Comparison of ENCODE assay signal across 11 cellular contexts in genomic region chr2:102057502-102058292, GRCh38.
DNase-seq lines count a peak whose midpoint lies in the region; ATAC-seq and TF ChIP-seq lines count a peak whose summit lies in the region.
"Had no signal": no experiment of that assay in that cellular context is flagged by ENCODE, and none has a peak within 500 bp of the region (broad histone marks: within the 10 kb centered on the region; RNA-seq: fewer than 3 reads in every experiment).

No MANE protein-coding gene starts in this region.

- intact Hi-C loops in activated naive CD4-positive, alpha-beta T cell treated with anti-CD3 and anti-CD28 coated beads for 36 hours (cut with micrococcal nuclease): loop anchor here (2.0 kb wide), 1 partner anchor 81 kb away; no protein-coding TSS in a partner anchor
- intact Hi-C loops in lower lobe of right lung (cut with DNase I): no loop called here

- no peak overlapping the region for H3K4me3 Mint-ChIP-seq in activated naive CD4-positive, alpha-beta T cell treated with anti-CD3 and anti-CD28 coated beads for 36 hours
- no peak overlapping the region for H3K4me3 Mint-ChIP-seq in activated naive CD4-positive, alpha-beta T cell treated with anti-CD3 and anti-CD28 coated beads, Interleukin-2, amount 10 ng/mL, durations not matched to agents 7 days and 5 days
- H3K4me3 Mint-ChIP-seq: naive thymus-derived CD4-positive, alpha-beta T cell had no signal

- CTCF ChIA-PET in activated naive CD4-positive, alpha-beta T cell treated with anti-CD3 and anti-CD28 coated beads for 36 hours (lab: Charles Lee): interaction anchor here (0.5 to 1.2 kb wide), 3 partner anchors 37 to 108 kb away, joined by 3 to 4 read pairs (median 3); no protein-coding TSS in a partner anchor
- CTCF ChIA-PET in activated naive CD4-positive, alpha-beta T cell treated with anti-CD3 and anti-CD28 coated beads, Interleukin-2, amount 10 ng/mL, durations not matched to agents 7 days and 5 days (lab: Charles Lee): interaction anchor here (1.8 kb wide), 1 partner anchor 51 kb away, joined by 4 read pairs; no protein-coding TSS in a partner anchor

- ATAC-seq in lower lobe of right lung: no peak
- ATAC-seq: naive thymus-derived CD4-positive, alpha-beta T cell; SK-N-SH treated with all-trans-retinoic acid at 6 μM for 48 hours had no signal

- no peak overlapping the region for H3K4me3 ChIP-seq in lower lobe of right lung
- H3K4me3 ChIP-seq in suprapubic skin: no peak overlapping the region

- H3K27ac ChIP-seq in lower lobe of right lung (peak overlapping the region; percentile 38), suprapubic skin (peak overlapping the region; percentile 78)

- H3K27ac Mint-ChIP-seq in activated naive CD4-positive, alpha-beta T cell treated with anti-CD3 and anti-CD28 coated beads for 36 hours: no peak overlapping the region
- no peak overlapping the region for H3K27ac Mint-ChIP-seq in activated naive CD4-positive, alpha-beta T cell treated with anti-CD3 and anti-CD28 coated beads, Interleukin-2, amount 10 ng/mL, durations not matched to agents 7 days and 5 days

- H3K4me1 ChIP-seq in lower lobe of right lung (peaks cover 73% of the 10 kb centered on the region), suprapubic skin (peaks cover 72% of the 10 kb centered on the region)

- H3K9me3 Mint-ChIP-seq in activated naive CD4-positive, alpha-beta T cell treated with anti-CD3 and anti-CD28 coated beads for 36 hours: no peaks in the 10 kb centered on the region
- H3K9me3 Mint-ChIP-seq in activated naive CD4-positive, alpha-beta T cell treated with anti-CD3 and anti-CD28 coated beads, Interleukin-2, amount 10 ng/mL, durations not matched to agents 7 days and 5 days: no peaks in the 10 kb centered on the region
- H3K9me3 Mint-ChIP-seq: naive thymus-derived CD4-positive, alpha-beta T cell had no signal

- no peak for TF ChIP-seq POLR2A in suprapubic skin (IDR thresholded peaks at IDR 0.05)

- H3K36me3 Mint-ChIP-seq in activated naive CD4-positive, alpha-beta T cell treated with anti-CD3 and anti-CD28 coated beads for 36 hours (ENCODE audit: low read depth): no peaks in the 10 kb centered on the region
- no peaks in the 10 kb centered on the region for H3K36me3 Mint-ChIP-seq in activated naive CD4-positive, alpha-beta T cell treated with anti-CD3 and anti-CD28 coated beads, Interleukin-2, amount 10 ng/mL, durations not matched to agents 7 days and 5 days
- H3K36me3 Mint-ChIP-seq: naive thymus-derived CD4-positive, alpha-beta T cell had no signal

- 62% methylated on average over 14 of the region's 14 CpGs for whole genome bisulfite sequencing in suprapubic skin

- H3K9me3 ChIP-seq in lower lobe of right lung (no peaks in the 10 kb centered on the region), suprapubic skin (no peaks in the 10 kb centered on the region)

- TF ChIP-seq CTCF in lower lobe of right lung (IDR thresholded peaks at IDR 0.05) (no peak), suprapubic skin (IDR thresholded peaks at IDR 0.05) (no peak)

- no peak for TF ChIP-seq EP300 in suprapubic skin (IDR thresholded peaks at IDR 0.05)

- no peaks in the 10 kb centered on the region for H3K27me3 Mint-ChIP-seq in activated naive CD4-positive, alpha-beta T cell treated with anti-CD3 and anti-CD28 coated beads for 36 hours (ENCODE audit: low read depth)
- no peaks in the 10 kb centered on the region for H3K27me3 Mint-ChIP-seq in activated naive CD4-positive, alpha-beta T cell treated with anti-CD3 and anti-CD28 coated beads, Interleukin-2, amount 10 ng/mL, durations not matched to agents 7 days and 5 days

- H3K36me3 ChIP-seq in lower lobe of right lung (no peaks in the 10 kb centered on the region), suprapubic skin (no peaks in the 10 kb centered on the region)

- H3K4me1 Mint-ChIP-seq in activated naive CD4-positive, alpha-beta T cell treated with anti-CD3 and anti-CD28 coated beads for 36 hours (ENCODE audit: low read depth): peaks cover 22% of the 10 kb centered on the region
- H3K4me1 Mint-ChIP-seq in activated naive CD4-positive, alpha-beta T cell treated with anti-CD3 and anti-CD28 coated beads, Interleukin-2, amount 10 ng/mL, durations not matched to agents 7 days and 5 days: peaks cover 10% of the 10 kb centered on the region

- H3K27me3 ChIP-seq in lower lobe of right lung (ENCODE audit: low read depth) (no peaks in the 10 kb centered on the region), suprapubic skin (no peaks in the 10 kb centered on the region)

- DNase-seq in activated naive CD4-positive, alpha-beta T cell treated with anti-CD3 and anti-CD28 coated beads for 36 hours: peak; percentile 64
- DNase-seq in activated naive CD4-positive, alpha-beta T cell treated with anti-CD3 and anti-CD28 coated beads, Interleukin-2, amount 10 ng/mL, durations not matched to agents 7 days and 5 days: no peak
- peak; percentile 87 for DNase-seq in astrocyte of the hippocampus (ENCODE audit: low read depth, low spot score)
- DNase-seq in lower lobe of right lung: no peak
- peak in 1 of 2 donors; percentile 67 for DNase-seq in suprapubic skin (ENCODE audit: low spot score in 2 of 2)
- no peak for DNase-seq in NCI-H2107 treated with DMSO at 0.1 percent for 48 hours (lab: John Stamatoyannopoulos, UW; ENCODE audit: unreplicated experiment)
- DNase-seq in DMS53 (lab: John Stamatoyannopoulos, UW): no peak
- DNase-seq in activated gamma-delta T cell (lab: John Stamatoyannopoulos, UW): no peak
- DNase-seq: naive thymus-derived CD4-positive, alpha-beta T cell; NCI-H524 treated with DMSO at 0.1 percent for 48 hours had no signal

Comparison
In these comparisons a context has a peak if more than half of its experiments do, and no peak if none do; other contexts are left out.
1. DNase-seq: peak in activated naive CD4-positive, alpha-beta T cell treated with anti-CD3 and anti-CD28 coated beads for 36 hours (single experiment) and astrocyte of the hippocampus (single experiment); none in activated naive CD4-positive, alpha-beta T cell treated with anti-CD3 and anti-CD28 coated beads, Interleukin-2, amount 10 ng/mL, durations not matched to agents 7 days and 5 days (single experiment), lower lobe of right lung (single experiment), NCI-H2107 treated with DMSO at 0.1 percent for 48 hours (single experiment), DMS53 (single experiment) and activated gamma-delta T cell (single experiment).